ENCODE assay signal across 28 cellular contexts in the genomic region with DNA sequence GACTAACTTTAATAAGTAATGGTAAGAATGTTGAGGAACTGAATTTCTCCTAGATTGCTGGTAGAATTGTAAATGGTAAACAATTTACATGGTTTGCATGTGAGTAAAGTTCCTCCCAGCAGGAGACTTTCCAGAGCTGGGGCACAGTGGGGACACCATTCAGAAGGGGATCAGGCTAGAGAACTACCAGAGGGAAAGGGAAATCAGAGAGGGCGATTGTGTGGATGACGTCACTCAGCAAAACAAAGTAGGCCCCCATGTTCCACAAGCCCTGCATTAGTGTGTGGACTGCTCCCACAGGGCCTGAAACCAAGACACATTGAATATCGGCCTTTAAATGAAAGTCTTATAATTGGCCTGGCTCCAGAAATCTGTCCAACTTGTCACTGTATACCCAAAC. TPM values are rescaled to one million over a fixed set of nuclear protein-coding genes. Genes with fewer than 3 reads are reported as not detected.
"Had no signal": no experiment of that assay in that cellular context is flagged by ENCODE, and none has a peak within 500 bp of the region (broad histone marks: within the 10 kb centered on the region; RNA-seq: fewer than 3 reads in every experiment).

No MANE protein-coding gene starts in this region.

- H3K4me1 ChIP-seq: heart right ventricle, upper lobe of left lung had no signal

- H3K9me3 ChIP-seq: heart right ventricle, mucosa of descending colon, thoracic aorta, upper lobe of left lung had no signal

- H3K4me3 ChIP-seq: heart right ventricle, mucosa of descending colon, thoracic aorta, upper lobe of left lung had no signal

- H3K27me3 ChIP-seq: heart right ventricle, upper lobe of left lung had no signal

- ATAC-seq: activated CD4-positive, CD25-positive, alpha-beta regulatory T cell treated with anti-CD3 and anti-CD28 coated beads, Interleukin-2, amount 50 U/mL, for 24 hours; activated CD8-positive, alpha-beta memory T cell treated with anti-CD3 and anti-CD28 coated beads, Interleukin-2, amount 10 ng/mL, durations not matched to agents 7 days and 5 days; activated CD8-positive, alpha-beta T cell treated with anti-CD3 and anti-CD28 coated beads for 36 hours; heart right ventricle; left colon; mucosa of descending colon; sciatic nerve; stimulated activated naive B cell treated with anti-CD40 and anti-IgM and Interleukin-4, amounts not matched to agents 10 μg/mL and 1 μg/mL and 100 μg/mL, for 72 hours had no signal

- FAIRE-seq: endometrium, keratinocyte, small intestine had no signal

- DNase-seq: activated CD4-positive, alpha-beta T cell treated with anti-CD3 and anti-CD28 coated beads, Interleukin-2, amount 10 ng/mL, durations not matched to agents 24 days and 14 days; activated CD8-positive, alpha-beta memory T cell treated with anti-CD3 and anti-CD28 coated beads, Interleukin-2, amount 10 ng/mL, durations not matched to agents 7 days and 5 days; activated CD8-positive, alpha-beta T cell treated with anti-CD3 and anti-CD28 coated beads for 36 hours; activated effector memory CD4-positive, alpha-beta T cell treated with anti-CD3 and anti-CD28 coated beads, Interleukin-2, amount 50 U/mL, for 16 hours; activated naive CD4-positive, alpha-beta T cell treated with anti-CD3 and anti-CD28 coated beads, Interleukin-2, amount 10 ng/mL, durations not matched to agents 7 days and 5 days; activated T-cell treated with anti-CD3 and anti-CD28 coated beads for 4 hours; amygdala; cortex of kidney; heart right ventricle; left colon; mucosa of descending colon; posterior cingulate gyrus; small intestine; stimulated activated CD4-positive, alpha-beta T cell treated with anti-CD3 and anti-CD28 coated beads, Interleukin-2, amount 100 ng/mL, for 24 hours; stimulated activated naive B cell treated with anti-CD40 and anti-IgM and Interleukin-4, amounts not matched to agents 10 μg/mL and 1 μg/mL and 100 μg/mL, for 72 hours; upper lobe of left lung had no signal

- H3K27ac ChIP-seq: heart right ventricle, thoracic aorta, upper lobe of left lung had no signal

- H3K36me3 ChIP-seq: heart right ventricle, thoracic aorta, upper lobe of left lung had no signal

RNA-seq across cellular contexts. Expression of gene RNASE11, which starts 9.5 kb away (rescaled TPM):
- total RNA-seq: activated CD4-positive, alpha-beta T cell treated with anti-CD3 and anti-CD28 coated beads, Interleukin-2, amount 10 ng/mL, durations not matched to agents 24 days and 14 days; activated CD8-positive, alpha-beta memory T cell treated with anti-CD3 and anti-CD28 coated beads, Interleukin-2, amount 10 ng/mL, durations not matched to agents 7 days and 5 days; activated CD8-positive, alpha-beta T cell treated with anti-CD3 and anti-CD28 coated beads for 36 hours; cerebellum; epithelial cell of proximal tubule; fibroblast of villous mesenchyme; heart right ventricle; left colon; lower leg skin; mucosa of descending colon; omental fat pad; sciatic nerve; T-helper 2 cell treated with Interferon-gamma antibody and Interleukin-4, amounts not matched to agents 100 ng/mL and 5 ng/mL, for 36 hours; thoracic aorta; upper lobe of left lung had no signal
- polyA plus RNA-seq: heart right ventricle, keratinocyte, neural cell, small intestine had no signal

RNA-seq across cellular contexts. Expression of gene RNASE12, which starts 12.9 kb away (rescaled TPM):
- total RNA-seq: activated CD4-positive, alpha-beta T cell treated with anti-CD3 and anti-CD28 coated beads, Interleukin-2, amount 10 ng/mL, durations not matched to agents 24 days and 14 days; activated CD8-positive, alpha-beta memory T cell treated with anti-CD3 and anti-CD28 coated beads, Interleukin-2, amount 10 ng/mL, durations not matched to agents 7 days and 5 days; activated CD8-positive, alpha-beta T cell treated with anti-CD3 and anti-CD28 coated beads for 36 hours; cerebellum; epithelial cell of proximal tubule; fibroblast of villous mesenchyme; heart right ventricle; left colon; lower leg skin; mucosa of descending colon; omental fat pad; sciatic nerve; T-helper 2 cell treated with Interferon-gamma antibody and Interleukin-4, amounts not matched to agents 100 ng/mL and 5 ng/mL, for 36 hours; thoracic aorta; upper lobe of left lung had no signal
- polyA plus RNA-seq: heart right ventricle, keratinocyte, neural cell, small intestine had no signal

RNA-seq across cellular contexts. Expression of gene RNASE9, which starts 17.5 kb away (rescaled TPM):
- total RNA-seq: activated CD4-positive, alpha-beta T cell treated with anti-CD3 and anti-CD28 coated beads, Interleukin-2, amount 10 ng/mL, durations not matched to agents 24 days and 14 days; activated CD8-positive, alpha-beta memory T cell treated with anti-CD3 and anti-CD28 coated beads, Interleukin-2, amount 10 ng/mL, durations not matched to agents 7 days and 5 days; activated CD8-positive, alpha-beta T cell treated with anti-CD3 and anti-CD28 coated beads for 36 hours; cerebellum; epithelial cell of proximal tubule; fibroblast of villous mesenchyme; heart right ventricle; left colon; lower leg skin; mucosa of descending colon; omental fat pad; sciatic nerve; T-helper 2 cell treated with Interferon-gamma antibody and Interleukin-4, amounts not matched to agents 100 ng/mL and 5 ng/mL, for 36 hours; thoracic aorta; upper lobe of left lung had no signal
- polyA plus RNA-seq: heart right ventricle, keratinocyte, neural cell, small intestine had no signal
